In genomic region chr14:23939607-23940326, GRCh38 we compare ENCODE assay signal across 1 cellular context.
A peak's percentile ranks its signal among the peaks of the same experiment; 100 is the strongest.
TF ChIP-seq lines count a peak whose summit lies in the region.

No MANE protein-coding gene starts in this region.

TF ChIP-seq in HepG2, 621 proteins besides CTCF, POLR2A, EP300 and RAD21 (continued from another document):
- TF ChIP-seq ZNF556 (CRISPR knock-in tag; IDR thresholded peaks at IDR 0.05; ENCODE audit: borderline replicate concordance) (0 out of 2 replicates have a peak, but pooled peaks have one; percentile 70), HOXA9 (CRISPR knock-in tag; IDR thresholded peaks at IDR 0.05; ENCODE audit: borderline replicate concordance) (no peak), FOXO1 (CRISPR knock-in tag; IDR thresholded peaks at IDR 0.05) (peak; percentile 48; the same call in 1 of the 2 replicates), ZNF614 (CRISPR knock-in tag; IDR thresholded peaks at IDR 0.05; ENCODE audit: borderline replicate concordance) (0 out of 2 replicates have a peak, but pooled peaks have one; percentile 54), NR2F2 (IDR thresholded peaks at IDR 0.05; ENCODE audit: borderline replicate concordance, low read depth) (peak; percentile 79; the same call in 1 of the 2 replicates), HNF4G (IDR thresholded peaks at IDR 0.05; ENCODE audit: borderline replicate concordance, low read depth, low read length) (0 out of 2 replicates have a peak, but pooled peaks have one; percentile 31), HNF4G (CRISPR knock-in tag; IDR thresholded peaks at IDR 0.05; ENCODE audit: borderline replicate concordance, low read depth) (no peak), ZNF44 (CRISPR knock-in tag; IDR thresholded peaks at IDR 0.05) (peak; percentile 60; the same call in 1 of the 2 replicates), ZNF644 (CRISPR knock-in tag; IDR thresholded peaks at IDR 0.05; ENCODE audit: low read depth) (peak; percentile 91), FOXA3 (CRISPR knock-in tag; IDR thresholded peaks at IDR 0.05) (peak; percentile 48; the same call in 1 of the 2 replicates), MEIS1 (CRISPR knock-in tag; IDR thresholded peaks at IDR 0.05; ENCODE audit: borderline replicate concordance) (peak; percentile 49; the same call in 1 of the 2 replicates), ETV5 (CRISPR knock-in tag; IDR thresholded peaks at IDR 0.05; ENCODE audit: borderline replicate concordance) (peak; percentile 58; the same call in 1 of the 2 replicates), FOXK1 (CRISPR knock-in tag; IDR thresholded peaks at IDR 0.05; ENCODE audit: borderline replicate concordance, low read depth) (peak; percentile 13; the same call in 1 of the 2 replicates), MIER2 (CRISPR knock-in tag; IDR thresholded peaks at IDR 0.05) (peak; percentile 59; the same call in 1 of the 2 replicates), POGZ (CRISPR knock-in tag; IDR thresholded peaks at IDR 0.05) (peak; percentile 17; the same call in 1 of the 2 replicates), PPARG (CRISPR knock-in tag; conservative IDR thresholded peaks at IDR 0.05) (peak; percentile 54), RCOR2 (CRISPR knock-in tag; IDR thresholded peaks at IDR 0.05) (0 out of 2 replicates have a peak, but pooled peaks have one; percentile 23), FOSL2 (CRISPR knock-in tag; IDR thresholded peaks at IDR 0.05) (peak; percentile 46), RARA (CRISPR knock-in tag; IDR thresholded peaks at IDR 0.05) (peak; percentile 81), PHF21A (CRISPR knock-in tag; IDR thresholded peaks at IDR 0.05) (0 out of 2 replicates have a peak, but pooled peaks have one; percentile 41), CBX5 (CRISPR knock-in tag; IDR thresholded peaks at IDR 0.05; ENCODE audit: borderline replicate concordance) (peak; percentile 91), CEBPG (CRISPR knock-in tag; IDR thresholded peaks at IDR 0.05) (peak; percentile 77), PRPF4 (IDR thresholded peaks at IDR 0.05; ENCODE audit: low read depth, low read length, poor library complexity, severe bottlenecking) (no peak), ZNF230 (CRISPR knock-in tag; IDR thresholded peaks at IDR 0.05) (peak; percentile 46; the same call in 1 of the 2 replicates), ZNF558 (CRISPR knock-in tag; IDR thresholded peaks at IDR 0.05; ENCODE audit: borderline replicate concordance) (0 out of 2 replicates have a peak, but pooled peaks have one; percentile 29), SOX6 (IDR thresholded peaks at IDR 0.05) (0 out of 2 replicates have a peak, but pooled peaks have one; percentile 27), SOX6 (CRISPR knock-in tag; IDR thresholded peaks at IDR 0.05) (peak; percentile 99), JUN (CRISPR knock-in tag; IDR thresholded peaks at IDR 0.05) (peak; percentile 81; the same call in 1 of the 2 replicates), ZSCAN25 (CRISPR knock-in tag; IDR thresholded peaks at IDR 0.05) (peak; percentile 64; the same call in 1 of the 2 replicates), ESRRA (CRISPR knock-in tag; IDR thresholded peaks at IDR 0.05; ENCODE audit: low read depth) (peak; percentile 69; the same call in 1 of the 2 replicates), KAT8 (CRISPR knock-in tag; IDR thresholded peaks at IDR 0.05) (peak; percentile 37; the same call in 1 of the 2 replicates), SYNCRIP (IDR thresholded peaks at IDR 0.05; ENCODE audit: insufficient read depth, low read depth, low read length) (no peak), CREM (IDR thresholded peaks at IDR 0.05) (peak; percentile 51; the same call in 1 of the 2 replicates), CREM (CRISPR knock-in tag; IDR thresholded peaks at IDR 0.05) (no peak)
- TF ChIP-seq, protein P1, sequence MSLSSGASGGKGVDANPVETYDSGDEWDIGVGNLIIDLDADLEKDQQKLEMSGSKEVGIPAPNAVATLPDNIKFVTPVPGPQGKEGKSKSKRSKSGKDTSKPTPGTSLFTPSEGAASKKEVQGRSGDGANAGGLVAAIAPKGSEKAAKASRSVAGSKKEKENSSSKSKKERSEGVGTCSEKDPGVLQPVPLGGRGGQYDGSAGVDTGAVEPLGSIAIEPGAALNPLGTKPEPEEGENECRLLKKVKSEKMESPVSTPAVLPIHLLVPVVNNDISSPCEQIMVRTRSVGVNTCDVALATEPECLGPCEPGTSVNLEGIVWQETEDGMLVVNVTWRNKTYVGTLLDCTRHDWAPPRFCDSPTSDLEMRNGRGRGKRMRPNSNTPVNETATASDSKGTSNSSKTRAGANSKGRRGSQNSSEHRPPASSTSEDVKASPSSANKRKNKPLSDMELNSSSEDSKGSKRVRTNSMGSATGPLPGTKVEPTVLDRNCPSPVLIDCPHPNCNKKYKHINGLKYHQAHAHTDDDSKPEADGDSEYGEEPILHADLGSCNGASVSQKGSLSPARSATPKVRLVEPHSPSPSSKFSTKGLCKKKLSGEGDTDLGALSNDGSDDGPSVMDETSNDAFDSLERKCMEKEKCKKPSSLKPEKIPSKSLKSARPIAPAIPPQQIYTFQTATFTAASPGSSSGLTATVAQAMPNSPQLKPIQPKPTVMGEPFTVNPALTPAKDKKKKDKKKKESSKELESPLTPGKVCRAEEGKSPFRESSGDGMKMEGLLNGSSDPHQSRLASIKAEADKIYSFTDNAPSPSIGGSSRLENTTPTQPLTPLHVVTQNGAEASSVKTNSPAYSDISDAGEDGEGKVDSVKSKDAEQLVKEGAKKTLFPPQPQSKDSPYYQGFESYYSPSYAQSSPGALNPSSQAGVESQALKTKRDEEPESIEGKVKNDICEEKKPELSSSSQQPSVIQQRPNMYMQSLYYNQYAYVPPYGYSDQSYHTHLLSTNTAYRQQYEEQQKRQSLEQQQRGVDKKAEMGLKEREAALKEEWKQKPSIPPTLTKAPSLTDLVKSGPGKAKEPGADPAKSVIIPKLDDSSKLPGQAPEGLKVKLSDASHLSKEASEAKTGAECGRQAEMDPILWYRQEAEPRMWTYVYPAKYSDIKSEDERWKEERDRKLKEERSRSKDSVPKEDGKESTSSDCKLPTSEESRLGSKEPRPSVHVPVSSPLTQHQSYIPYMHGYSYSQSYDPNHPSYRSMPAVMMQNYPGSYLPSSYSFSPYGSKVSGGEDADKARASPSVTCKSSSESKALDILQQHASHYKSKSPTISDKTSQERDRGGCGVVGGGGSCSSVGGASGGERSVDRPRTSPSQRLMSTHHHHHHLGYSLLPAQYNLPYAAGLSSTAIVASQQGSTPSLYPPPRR (CRISPR knock-in tag; IDR thresholded peaks at IDR 0.05; ENCODE audit: borderline replicate concordance): peak; percentile 60; the same call in 1 of the 2 replicates
- TF ChIP-seq, protein P2, sequence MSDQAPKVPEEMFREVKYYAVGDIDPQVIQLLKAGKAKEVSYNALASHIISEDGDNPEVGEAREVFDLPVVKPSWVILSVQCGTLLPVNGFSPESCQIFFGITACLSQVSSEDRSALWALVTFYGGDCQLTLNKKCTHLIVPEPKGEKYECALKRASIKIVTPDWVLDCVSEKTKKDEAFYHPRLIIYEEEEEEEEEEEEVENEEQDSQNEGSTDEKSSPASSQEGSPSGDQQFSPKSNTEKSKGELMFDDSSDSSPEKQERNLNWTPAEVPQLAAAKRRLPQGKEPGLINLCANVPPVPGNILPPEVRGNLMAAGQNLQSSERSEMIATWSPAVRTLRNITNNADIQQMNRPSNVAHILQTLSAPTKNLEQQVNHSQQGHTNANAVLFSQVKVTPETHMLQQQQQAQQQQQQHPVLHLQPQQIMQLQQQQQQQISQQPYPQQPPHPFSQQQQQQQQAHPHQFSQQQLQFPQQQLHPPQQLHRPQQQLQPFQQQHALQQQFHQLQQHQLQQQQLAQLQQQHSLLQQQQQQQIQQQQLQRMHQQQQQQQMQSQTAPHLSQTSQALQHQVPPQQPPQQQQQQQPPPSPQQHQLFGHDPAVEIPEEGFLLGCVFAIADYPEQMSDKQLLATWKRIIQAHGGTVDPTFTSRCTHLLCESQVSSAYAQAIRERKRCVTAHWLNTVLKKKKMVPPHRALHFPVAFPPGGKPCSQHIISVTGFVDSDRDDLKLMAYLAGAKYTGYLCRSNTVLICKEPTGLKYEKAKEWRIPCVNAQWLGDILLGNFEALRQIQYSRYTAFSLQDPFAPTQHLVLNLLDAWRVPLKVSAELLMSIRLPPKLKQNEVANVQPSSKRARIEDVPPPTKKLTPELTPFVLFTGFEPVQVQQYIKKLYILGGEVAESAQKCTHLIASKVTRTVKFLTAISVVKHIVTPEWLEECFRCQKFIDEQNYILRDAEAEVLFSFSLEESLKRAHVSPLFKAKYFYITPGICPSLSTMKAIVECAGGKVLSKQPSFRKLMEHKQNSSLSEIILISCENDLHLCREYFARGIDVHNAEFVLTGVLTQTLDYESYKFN (CRISPR knock-in tag; conservative IDR thresholded peaks at IDR 0.05): peak; percentile 79
- TF ChIP-seq, protein P3, sequence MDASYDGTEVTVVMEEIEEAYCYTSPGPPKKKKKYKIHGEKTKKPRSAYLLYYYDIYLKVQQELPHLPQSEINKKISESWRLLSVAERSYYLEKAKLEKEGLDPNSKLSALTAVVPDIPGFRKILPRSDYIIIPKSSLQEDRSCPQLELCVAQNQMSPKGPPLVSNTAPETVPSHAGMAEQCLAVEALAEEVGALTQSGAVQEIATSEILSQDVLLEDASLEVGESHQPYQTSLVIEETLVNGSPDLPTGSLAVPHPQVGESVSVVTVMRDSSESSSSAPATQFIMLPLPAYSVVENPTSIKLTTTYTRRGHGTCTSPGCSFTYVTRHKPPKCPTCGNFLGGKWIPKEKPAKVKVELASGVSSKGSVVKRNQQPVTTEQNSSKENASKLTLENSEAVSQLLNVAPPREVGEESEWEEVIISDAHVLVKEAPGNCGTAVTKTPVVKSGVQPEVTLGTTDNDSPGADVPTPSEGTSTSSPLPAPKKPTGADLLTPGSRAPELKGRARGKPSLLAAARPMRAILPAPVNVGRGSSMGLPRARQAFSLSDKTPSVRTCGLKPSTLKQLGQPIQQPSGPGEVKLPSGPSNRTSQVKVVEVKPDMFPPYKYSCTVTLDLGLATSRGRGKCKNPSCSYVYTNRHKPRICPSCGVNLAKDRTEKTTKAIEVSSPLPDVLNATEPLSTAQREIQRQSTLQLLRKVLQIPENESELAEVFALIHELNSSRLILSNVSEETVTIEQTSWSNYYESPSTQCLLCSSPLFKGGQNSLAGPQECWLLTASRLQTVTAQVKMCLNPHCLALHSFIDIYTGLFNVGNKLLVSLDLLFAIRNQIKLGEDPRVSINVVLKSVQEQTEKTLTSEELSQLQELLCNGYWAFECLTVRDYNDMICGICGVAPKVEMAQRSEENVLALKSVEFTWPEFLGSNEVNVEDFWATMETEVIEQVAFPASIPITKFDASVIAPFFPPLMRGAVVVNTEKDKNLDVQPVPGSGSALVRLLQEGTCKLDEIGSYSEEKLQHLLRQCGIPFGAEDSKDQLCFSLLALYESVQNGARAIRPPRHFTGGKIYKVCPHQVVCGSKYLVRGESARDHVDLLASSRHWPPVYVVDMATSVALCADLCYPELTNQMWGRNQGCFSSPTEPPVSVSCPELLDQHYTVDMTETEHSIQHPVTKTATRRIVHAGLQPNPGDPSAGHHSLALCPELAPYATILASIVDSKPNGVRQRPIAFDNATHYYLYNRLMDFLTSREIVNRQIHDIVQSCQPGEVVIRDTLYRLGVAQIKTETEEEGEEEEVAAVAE (CRISPR knock-in tag; IDR thresholded peaks at IDR 0.05; ENCODE audit: borderline replicate concordance): no peak
